In genomic region chr2:237585590-237586221, GRCh38 we compare ENCODE assay signal across 1 cellular context.
TF ChIP-seq lines count a peak whose summit lies in the region.

No MANE protein-coding gene starts in this region.

TF ChIP-seq in H1, 55 proteins besides CTCF, POLR2A, EP300 and RAD21:
- TF ChIP-seq USF2 (IDR thresholded peaks at IDR 0.05; ENCODE audit: low read length) (no peak), CHD7 (IDR thresholded peaks at IDR 0.05; ENCODE audit: insufficient replicate concordance, low read length) (no peak), HDAC6 (IDR thresholded peaks at IDR 0.05; ENCODE audit: low read depth, low read length) (no peak), CHD2 (IDR thresholded peaks at IDR 0.05; ENCODE audit: low read length) (no peak), KDM4A (IDR thresholded peaks at IDR 0.05; ENCODE audit: low read depth, low read length, severe bottlenecking) (no peak), RFX5 (IDR thresholded peaks at IDR 0.05; ENCODE audit: borderline replicate concordance, low read depth, low read length) (no peak), BACH1 (IDR thresholded peaks at IDR 0.05; ENCODE audit: low read length) (no peak), MAFK (IDR thresholded peaks at IDR 0.05; ENCODE audit: low read depth, low read length) (no peak), NRF1 (IDR thresholded peaks at IDR 0.05; ENCODE audit: low read depth, low read length) (no peak), GABPA (IDR thresholded peaks at IDR 0.05; ENCODE audit: borderline replicate concordance, insufficient read depth, low read length) (no peak), ATF3 (IDR thresholded peaks at IDR 0.05; ENCODE audit: insufficient read depth, low read depth, low read length) (no peak), HDAC2 (IDR thresholded peaks at IDR 0.05; ENCODE audit: borderline replicate concordance in 1 of 2, low read depth in 2 of 2, low read length in 2 of 2) (no peak), RXRA (IDR thresholded peaks at IDR 0.05; ENCODE audit: insufficient read depth, low read depth, low read length) (no peak), CTBP2 (IDR thresholded peaks at IDR 0.05; ENCODE audit: borderline replicate concordance, insufficient read depth, insufficient read length, low read length) (no peak), SRF (IDR thresholded peaks at IDR 0.05; ENCODE audit: low read depth, low read length) (no peak), TAF1 (IDR thresholded peaks at IDR 0.05; ENCODE audit: low read depth, low read length) (no peak)
